In genomic region chr3:117252651-117253050, GRCh38 we compare ENCODE assay signal across 2 cellular contexts.
TF ChIP-seq lines count a peak whose summit lies in the region.

No MANE protein-coding gene starts in this region.

TF ChIP-seq in liver, 16 proteins besides CTCF, POLR2A, EP300 and RAD21 (continued from another document):
- TF ChIP-seq, protein P1, sequence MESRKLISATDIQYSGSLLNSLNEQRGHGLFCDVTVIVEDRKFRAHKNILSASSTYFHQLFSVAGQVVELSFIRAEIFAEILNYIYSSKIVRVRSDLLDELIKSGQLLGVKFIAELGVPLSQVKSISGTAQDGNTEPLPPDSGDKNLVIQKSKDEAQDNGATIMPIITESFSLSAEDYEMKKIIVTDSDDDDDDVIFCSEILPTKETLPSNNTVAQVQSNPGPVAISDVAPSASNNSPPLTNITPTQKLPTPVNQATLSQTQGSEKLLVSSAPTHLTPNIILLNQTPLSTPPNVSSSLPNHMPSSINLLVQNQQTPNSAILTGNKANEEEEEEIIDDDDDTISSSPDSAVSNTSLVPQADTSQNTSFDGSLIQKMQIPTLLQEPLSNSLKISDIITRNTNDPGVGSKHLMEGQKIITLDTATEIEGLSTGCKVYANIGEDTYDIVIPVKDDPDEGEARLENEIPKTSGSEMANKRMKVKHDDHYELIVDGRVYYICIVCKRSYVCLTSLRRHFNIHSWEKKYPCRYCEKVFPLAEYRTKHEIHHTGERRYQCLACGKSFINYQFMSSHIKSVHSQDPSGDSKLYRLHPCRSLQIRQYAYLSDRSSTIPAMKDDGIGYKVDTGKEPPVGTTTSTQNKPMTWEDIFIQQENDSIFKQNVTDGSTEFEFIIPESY (IDR thresholded peaks at IDR 0.05), result no peak
- TF ChIP-seq, protein P2, sequence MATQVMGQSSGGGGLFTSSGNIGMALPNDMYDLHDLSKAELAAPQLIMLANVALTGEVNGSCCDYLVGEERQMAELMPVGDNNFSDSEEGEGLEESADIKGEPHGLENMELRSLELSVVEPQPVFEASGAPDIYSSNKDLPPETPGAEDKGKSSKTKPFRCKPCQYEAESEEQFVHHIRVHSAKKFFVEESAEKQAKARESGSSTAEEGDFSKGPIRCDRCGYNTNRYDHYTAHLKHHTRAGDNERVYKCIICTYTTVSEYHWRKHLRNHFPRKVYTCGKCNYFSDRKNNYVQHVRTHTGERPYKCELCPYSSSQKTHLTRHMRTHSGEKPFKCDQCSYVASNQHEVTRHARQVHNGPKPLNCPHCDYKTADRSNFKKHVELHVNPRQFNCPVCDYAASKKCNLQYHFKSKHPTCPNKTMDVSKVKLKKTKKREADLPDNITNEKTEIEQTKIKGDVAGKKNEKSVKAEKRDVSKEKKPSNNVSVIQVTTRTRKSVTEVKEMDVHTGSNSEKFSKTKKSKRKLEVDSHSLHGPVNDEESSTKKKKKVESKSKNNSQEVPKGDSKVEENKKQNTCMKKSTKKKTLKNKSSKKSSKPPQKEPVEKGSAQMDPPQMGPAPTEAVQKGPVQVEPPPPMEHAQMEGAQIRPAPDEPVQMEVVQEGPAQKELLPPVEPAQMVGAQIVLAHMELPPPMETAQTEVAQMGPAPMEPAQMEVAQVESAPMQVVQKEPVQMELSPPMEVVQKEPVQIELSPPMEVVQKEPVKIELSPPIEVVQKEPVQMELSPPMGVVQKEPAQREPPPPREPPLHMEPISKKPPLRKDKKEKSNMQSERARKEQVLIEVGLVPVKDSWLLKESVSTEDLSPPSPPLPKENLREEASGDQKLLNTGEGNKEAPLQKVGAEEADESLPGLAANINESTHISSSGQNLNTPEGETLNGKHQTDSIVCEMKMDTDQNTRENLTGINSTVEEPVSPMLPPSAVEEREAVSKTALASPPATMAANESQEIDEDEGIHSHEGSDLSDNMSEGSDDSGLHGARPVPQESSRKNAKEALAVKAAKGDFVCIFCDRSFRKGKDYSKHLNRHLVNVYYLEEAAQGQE (IDR thresholded peaks at IDR 0.05), result peak; percentile 95

TF ChIP-seq in HepG2, 621 proteins besides CTCF, POLR2A, EP300 and RAD21 (continued from another document):
- TF ChIP-seq, protein P2 (IDR thresholded peaks at IDR 0.05; ENCODE audit: borderline replicate concordance in 1 of 2, low read depth in 1 of 2, low read length in 2 of 2), result 0 out of 4 replicates have a peak, but pooled peaks of 1 of the 2 experiments have one; percentile 37
- TF ChIP-seq ZNF629 (CRISPR knock-in tag; conservative IDR thresholded peaks at IDR 0.05), result no peak
TF ChIP-seq in HepG2: peak in this region for 1.
